1 cellular context compared by ENCODE assay signal in genomic region chr17:27346228-27346899, GRCh38.
TF ChIP-seq lines count a peak whose summit lies in the region.

No MANE protein-coding gene starts in this region.

TF ChIP-seq in H1, 55 proteins besides CTCF, POLR2A, EP300 and RAD21:
- TF ChIP-seq TBP (IDR thresholded peaks at IDR 0.05; ENCODE audit: low read depth, low read length): no peak
- TF ChIP-seq GABPA (IDR thresholded peaks at IDR 0.05; ENCODE audit: borderline replicate concordance, insufficient read depth, low read length): no peak
- TF ChIP-seq TCF12 (IDR thresholded peaks at IDR 0.05; ENCODE audit: low read depth, low read length): no peak
- no peak for TF ChIP-seq GTF2F1 (IDR thresholded peaks at IDR 0.05; ENCODE audit: borderline replicate concordance, low read depth, low read length)
- no peak for TF ChIP-seq CTBP2 (IDR thresholded peaks at IDR 0.05; ENCODE audit: borderline replicate concordance, insufficient read depth, insufficient read length, low read length)
- no peak for TF ChIP-seq SIRT6 (IDR thresholded peaks at IDR 0.05; ENCODE audit: low read length)
- no peak for TF ChIP-seq CREB1 (IDR thresholded peaks at IDR 0.05)
- TF ChIP-seq ZNF274 (IDR thresholded peaks at IDR 0.05; ENCODE audit: borderline replicate concordance, extremely low read depth, low read length): no peak
- no peak for TF ChIP-seq NANOG (IDR thresholded peaks at IDR 0.05; ENCODE audit: insufficient read depth, low read depth, low read length, poor library complexity, severe bottlenecking)
- no peak for TF ChIP-seq ATF3 (IDR thresholded peaks at IDR 0.05; ENCODE audit: insufficient read depth, low read depth, low read length)
- no peak for TF ChIP-seq EGR1 (IDR thresholded peaks at IDR 0.05; ENCODE audit: borderline replicate concordance, low read depth, low read length)
- no peak for TF ChIP-seq E2F6 (IDR thresholded peaks at IDR 0.05)
- TF ChIP-seq FOSL1 (IDR thresholded peaks at IDR 0.05; ENCODE audit: insufficient read depth, low read depth, low read length): no peak
- no peak for TF ChIP-seq ATF2 (IDR thresholded peaks at IDR 0.05; ENCODE audit: low read length)
- no peak for TF ChIP-seq RNF2 (IDR thresholded peaks at IDR 0.05; ENCODE audit: borderline replicate concordance, low read depth, low read length, missing control alignments, poor library complexity, severe bottlenecking)
- TF ChIP-seq USF2 (IDR thresholded peaks at IDR 0.05; ENCODE audit: low read length): no peak
- TF ChIP-seq POLR2AphosphoS5 (IDR thresholded peaks at IDR 0.05; ENCODE audit: low read depth, low read length): no peak
- no peak for TF ChIP-seq KDM4A (IDR thresholded peaks at IDR 0.05; ENCODE audit: low read depth, low read length, severe bottlenecking)
- no peak for TF ChIP-seq CEBPB (IDR thresholded peaks at IDR 0.05; ENCODE audit: low read depth, low read length)
- no peak for TF ChIP-seq HDAC2 (IDR thresholded peaks at IDR 0.05; ENCODE audit: borderline replicate concordance in 1 of 2, low read depth in 2 of 2, low read length in 2 of 2)
